3 cellular contexts compared by ENCODE assay signal in the genomic region with DNA sequence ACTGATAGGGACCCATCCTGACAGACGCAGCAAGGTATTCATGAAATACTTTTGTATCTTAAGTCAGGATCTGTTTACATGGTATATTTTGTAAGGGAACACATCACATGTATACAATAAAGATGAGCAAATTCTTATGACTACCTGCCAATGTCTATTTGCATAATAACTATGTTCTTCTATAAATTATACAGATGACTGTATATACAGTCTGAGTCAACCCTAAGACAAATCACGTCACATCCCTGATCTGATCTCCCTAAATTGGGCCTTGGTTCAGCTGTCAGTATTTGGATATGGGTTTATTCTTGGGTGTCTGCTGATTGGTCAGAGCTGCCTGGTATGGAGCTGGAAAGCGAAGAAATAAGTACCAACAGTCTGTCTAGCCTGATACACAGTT.
"Had no signal": no experiment of that assay in that cellular context is flagged by ENCODE, and none has a peak within 500 bp of the region (broad histone marks: within the 10 kb centered on the region; RNA-seq: fewer than 3 reads in every experiment).

No MANE protein-coding gene starts in this region.

- ATAC-seq: GM12878 had no signal

- H3K4me3 ChIP-seq: GM12878 had no signal

- DNase-seq: GDM1, GF-D8 had no signal
